Comparison of ENCODE assay signal across 19 cellular contexts in genomic region chr15:36373549-36373948, GRCh38.
DNase-seq lines count a peak whose midpoint lies in the region; ATAC-seq, FAIRE-seq and TF ChIP-seq lines count a peak whose summit lies in the region.
"Had no signal": no experiment of that assay in that cellular context is flagged by ENCODE, and none has a peak within 500 bp of the region (broad histone marks: within the 10 kb centered on the region; RNA-seq: fewer than 3 reads in every experiment).

No MANE protein-coding gene starts in this region.

- H2AK9ac ChIP-seq in IMR-90 (replicated peaks; ENCODE audit: low read depth, low read length, poor library complexity), result no peak overlapping the region

- POLR2A ChIA-PET in IMR-90 (lab: Charles Lee; ENCODE audit: unreplicated experiment), result no interaction called here
- POLR2A ChIA-PET in T-cell (lab: Charles Lee), result interaction anchor here in 1 of 2 donors (0.5 kb wide), 1 partner anchor 9 kb away, joined by 5 read pairs; no protein-coding TSS in a partner anchor
- POLR2A ChIA-PET in GM10248 (lab: Yijun Ruan, JAX), result no interaction called here

- 0 out of 2 replicates have a peak overlapping the region, but pooled peaks have one; percentile 40 for H3K14ac ChIP-seq in IMR-90 (replicated peaks; ENCODE audit: low read depth, low read length)

- FAIRE-seq in astrocyte (lab: Jason Lieb, UNC), result no peak
- FAIRE-seq: islet of Langerhans had no signal

- H3K79me2 ChIP-seq in ACC112 (ENCODE audit: control insufficient read depth, insufficient read depth, low read length, unreplicated experiment) (no peaks in the 10 kb centered on the region), astrocyte (ENCODE audit: insufficient read depth, low read length) (no peaks in the 10 kb centered on the region)
- H3K79me2 ChIP-seq: parathyroid adenoma had no signal

- H3K9me3 ChIP-seq in IMR-90 (ENCODE audit: control insufficient read depth, insufficient read depth, low read length), result no peaks in the 10 kb centered on the region
- no peaks in the 10 kb centered on the region for H3K9me3 ChIP-seq in astrocyte (ENCODE audit: insufficient read depth, low read depth, low read length)
- H3K9me3 ChIP-seq: body of pancreas, right lobe of liver had no signal

- BruUV-seq in IMR-90 (replicated peaks; lab: Mats Ljungman, UMichigan), result no TSS peak

- peaks cover 51% of the 10 kb centered on the region for H3K4me1 ChIP-seq in ACC112 (ENCODE audit: control insufficient read depth, insufficient read depth, low read length, unreplicated experiment)
- peaks cover 3% of the 10 kb centered on the region; the same call in 1 of the 2 replicates for H3K4me1 ChIP-seq in IMR-90 (ENCODE audit: control insufficient read depth, insufficient read depth, low read length)
- peaks cover 20% of the 10 kb centered on the region for H3K4me1 ChIP-seq in astrocyte (ENCODE audit: insufficient read depth, low read length)
- H3K4me1 ChIP-seq: body of pancreas, parathyroid adenoma, right lobe of liver had no signal

- no peaks in the 10 kb centered on the region for H4K20me1 ChIP-seq in IMR-90 (ENCODE audit: insufficient read depth, low read length)
- H4K20me1 ChIP-seq in astrocyte (ENCODE audit: insufficient read depth, low read length), result no peaks in the 10 kb centered on the region

- H3K4me3 ChIP-seq in ACC112 (ENCODE audit: low read depth, low read length), result no peak overlapping the region
- no peak overlapping the region for H3K4me3 ChIP-seq in IMR-90 (ENCODE audit: insufficient read depth, low read depth, low read length)
- no peak overlapping the region for H3K4me3 ChIP-seq in astrocyte (ENCODE audit: insufficient read depth, low read depth, low read length)
- no peak overlapping the region for H3K4me3 ChIP-seq in kidney epithelial cell (ENCODE audit: low read depth, low read length)
- H3K4me3 ChIP-seq: body of pancreas, coronary artery, right lobe of liver had no signal

- peak overlapping the region; percentile 71 for H2AFZ ChIP-seq in ACC112 (ENCODE audit: low read length, unreplicated experiment)
- no peak overlapping the region for H2AFZ ChIP-seq in IMR-90 (replicated peaks; ENCODE audit: low read length, poor library complexity)
- H2AFZ ChIP-seq in astrocyte (ENCODE audit: low read depth, low read length), result no peak overlapping the region
- H2AFZ ChIP-seq: parathyroid adenoma had no signal

- H3K4me2 ChIP-seq in IMR-90 (ENCODE audit: low read depth, low read length) (no peak overlapping the region; the same call in 1 of the 2 replicates), astrocyte (ENCODE audit: low read length) (no peak overlapping the region)

- DNase-seq in IMR-90, result peak; percentile 3
- peak; percentile 74 for DNase-seq in astrocyte (ENCODE audit: low read depth)
- peak; percentile 32 for DNase-seq in kidney epithelial cell (ENCODE audit: low read depth)
- no peak for DNase-seq in T-cell
- DNase-seq in SKM-1 (lab: John Stamatoyannopoulos, UW; ENCODE audit: unreplicated experiment), result no peak
- DNase-seq in GM10248 (ENCODE audit: extremely low spot score), result no peak
- DNase-seq in NCI-H510A (lab: John Stamatoyannopoulos, UW), result no peak
- DNase-seq: activated naive CD4-positive, alpha-beta T cell treated with anti-CD3 and anti-CD28 coated beads, Interleukin-2, amount 50 U/mL, for 16 hours; activated T-cell treated with anti-CD3 and anti-CD28 coated beads, Interleukin-2, amount 50 U/mL, for 48 hours; body of pancreas; H9; natural killer cell; NCI-H526; right lobe of liver had no signal

- no peak for TF ChIP-seq RAD21 in IMR-90 (IDR thresholded peaks at IDR 0.05; ENCODE audit: low read length)

- peaks cover 3% of the 10 kb centered on the region for H3K9me3 Mint-ChIP-seq in astrocyte (ENCODE audit: unreplicated experiment)
- peaks cover 0 to 3% (median 0%) of the 10 kb centered on the region in 3 donors for H3K9me3 Mint-ChIP-seq in T-cell
- H3K9me3 Mint-ChIP-seq: H9 had no signal

- H3K79me1 ChIP-seq in IMR-90 (ENCODE audit: low read depth in 1 of 2, low read length in 2 of 2), result no peaks in the 10 kb centered on the region

- H3K27ac Mint-ChIP-seq in astrocyte (ENCODE audit: unreplicated experiment) (no peak overlapping the region), T-cell (no peak overlapping the region)
- H3K27ac Mint-ChIP-seq: CD14-positive monocyte, H9, natural killer cell had no signal

- H4K8ac ChIP-seq in IMR-90 (ENCODE audit: low read depth in 2 of 2, low read length in 2 of 2), result no peak overlapping the region

- no peak overlapping the region for H3K56ac ChIP-seq in IMR-90 (ENCODE audit: extremely low read depth, insufficient read depth, low read length)

- no peak overlapping the region for H3K23ac ChIP-seq in IMR-90 (ENCODE audit: low read depth, low read length)

- H3K36me3 ChIP-seq in ACC112 (ENCODE audit: insufficient read depth, low read length) (no peaks in the 10 kb centered on the region), IMR-90 (ENCODE audit: control insufficient read depth, insufficient read depth, low read length) (no peaks in the 10 kb centered on the region), astrocyte (ENCODE audit: insufficient read depth, low read length) (no peaks in the 10 kb centered on the region), kidney epithelial cell (ENCODE audit: control insufficient read depth, insufficient read depth, low read length) (no peaks in the 10 kb centered on the region)
- H3K36me3 ChIP-seq: right lobe of liver had no signal

- TF ChIP-seq CTCF in IMR-90 (conservative IDR thresholded peaks at IDR 0.05; ENCODE audit: low read depth, low read length) (no peak), astrocyte (IDR thresholded peaks at IDR 0.05; ENCODE audit: insufficient read depth, low read depth, low read length) (no peak), kidney epithelial cell (IDR thresholded peaks at IDR 0.05; ENCODE audit: insufficient read depth, low read length, poor library complexity, severe bottlenecking) (no peak), GM10248 (IDR thresholded peaks at IDR 0.05; ENCODE audit: control extremely low read depth, extremely low read depth, low read depth, missing control alignments) (no peak)

- TF ChIP-seq POLR2A in IMR-90 (IDR thresholded peaks at IDR 0.05; ENCODE audit: low read depth, low read length), result no peak

- peak overlapping the region; percentile 77 for H2BK120ac ChIP-seq in IMR-90 (ENCODE audit: low read depth, low read length)

- peak overlapping the region; percentile 39 for H2BK5ac ChIP-seq in IMR-90 (ENCODE audit: low read depth, low read length, poor library complexity, severe bottlenecking)

- H3K9me1 ChIP-seq in IMR-90 (ENCODE audit: insufficient read depth, low read length), result no peaks in the 10 kb centered on the region

- dilution Hi-C loops in IMR-90 (cut with HindIII; ENCODE audit: low sequenced_read_pairs, unreplicated experiment), result no loop called here

- 0 out of 3 replicates have a peak overlapping the region, but pooled peaks have one; percentile 65 for H2BK15ac ChIP-seq in IMR-90 (ENCODE audit: low read depth, low read length)

- peak overlapping the region; percentile 22; the same call in 1 of the 2 replicates for H3K27ac ChIP-seq in ACC112 (ENCODE audit: low read depth, low read length)
- no peak overlapping the region for H3K27ac ChIP-seq in IMR-90 (ENCODE audit: insufficient read depth, low read length)
- H3K27ac ChIP-seq in astrocyte (ENCODE audit: low read depth, low read length), result no peak overlapping the region
- H3K27ac ChIP-seq: body of pancreas, coronary artery, parathyroid adenoma, right lobe of liver had no signal

- intact Hi-C loops in IMR-90 (cut with micrococcal nuclease), result no loop called here

- ATAC-seq in IMR-90 (ENCODE audit: low read depth) (no peak), T-cell (replicated peaks in 1 of 4) (no peak)
- ATAC-seq: body of pancreas, natural killer cell, right lobe of liver had no signal

- no peak overlapping the region for H3K4me3 Mint-ChIP-seq in astrocyte (ENCODE audit: unreplicated experiment)
- no peak overlapping the region for H3K4me3 Mint-ChIP-seq in T-cell
- H3K4me3 Mint-ChIP-seq: CD14-positive monocyte, H9, natural killer cell had no signal

- H3K9ac ChIP-seq in IMR-90 (ENCODE audit: low read depth, low read length), result no peak overlapping the region
- no peak overlapping the region for H3K9ac ChIP-seq in astrocyte (ENCODE audit: low read length)
- H3K9ac ChIP-seq: parathyroid adenoma had no signal

- CTCF ChIA-PET in IMR-90 (lab: Yijun Ruan, JAX) (no interaction called here), T-cell (lab: Charles Lee) (no interaction called here), GM10248 (lab: Yijun Ruan, JAX) (interaction anchor here (1.0 kb wide), 1 partner anchor 14 kb away, joined by 3 read pairs; no protein-coding TSS in a partner anchor)

- H4K5ac ChIP-seq in IMR-90 (ENCODE audit: low read depth, low read length), result no peak overlapping the region; the same call in 1 of the 2 replicates

- no peak overlapping the region for H2AK5ac ChIP-seq in IMR-90 (ENCODE audit: low read depth, low read length)

- in situ Hi-C loops in IMR-90 (cut with MboI; ENCODE audit: low sequenced_read_pairs), result no loop called here

- H2BK20ac ChIP-seq in IMR-90 (ENCODE audit: low read depth, low read length), result peak overlapping the region; percentile 60; the same call in 1 of the 2 replicates

- no peak overlapping the region for H4K91ac ChIP-seq in IMR-90 (ENCODE audit: insufficient read depth, low read depth, low read length)

- H3K27me3 Mint-ChIP-seq in astrocyte (ENCODE audit: low read depth, unreplicated experiment) (no peaks in the 10 kb centered on the region), T-cell (no peaks in the 10 kb centered on the region)

- H3K18ac ChIP-seq in IMR-90 (ENCODE audit: low read depth, low read length), result peak overlapping the region; percentile 55; the same call in 1 of the 2 replicates

- peak overlapping the region; percentile 16; the same call in 1 of the 2 replicates for H3K4ac ChIP-seq in IMR-90 (ENCODE audit: low read depth, low read length)

- H3K4me1 Mint-ChIP-seq in astrocyte (ENCODE audit: low read depth, unreplicated experiment), result peaks cover 24% of the 10 kb centered on the region
- H3K4me1 Mint-ChIP-seq in T-cell, result no peaks in the 10 kb centered on the region
- H3K4me1 Mint-ChIP-seq: CD14-positive monocyte, H9, natural killer cell had no signal

- no CpG with 5 or more reads among the region's 3 CpGs for WGBS in IMR-90 (ENCODE audit: extremely low coverage in 2 of 2, insufficient read length in 1 of 2), 2 experiments

- H3K36me3 Mint-ChIP-seq in astrocyte (ENCODE audit: low read depth, unreplicated experiment) (no peaks in the 10 kb centered on the region), T-cell (no peaks in the 10 kb centered on the region)
- H3K36me3 Mint-ChIP-seq: CD14-positive monocyte, natural killer cell had no signal

- H3K27me3 ChIP-seq in ACC112 (ENCODE audit: insufficient read depth, low read length) (no peaks in the 10 kb centered on the region), IMR-90 (ENCODE audit: control insufficient read depth, insufficient read depth, low read length) (no peaks in the 10 kb centered on the region), astrocyte (ENCODE audit: insufficient read depth, low read length) (no peaks in the 10 kb centered on the region), kidney epithelial cell (ENCODE audit: control insufficient read depth, insufficient read depth, low read length) (no peaks in the 10 kb centered on the region)
- H3K27me3 ChIP-seq: body of pancreas, right lobe of liver had no signal

TF ChIP-seq in IMR-90, 13 proteins besides CTCF, POLR2A, EP300 and RAD21 (continues in another document):
- TF ChIP-seq MAZ (IDR thresholded peaks at IDR 0.05; ENCODE audit: borderline replicate concordance, low read depth, low read length), result no peak
- TF ChIP-seq MXI1 (IDR thresholded peaks at IDR 0.05; ENCODE audit: borderline replicate concordance, low read depth, low read length), result no peak

Comparison
In these comparisons a context has a peak if more than half of its experiments do, and no peak if none do; other contexts are left out.
1. DNase-seq: peak in IMR-90 (single experiment), astrocyte (single experiment) and kidney epithelial cell (single experiment); none in T-cell (0 of 34), SKM-1 (single experiment), GM10248 (single experiment) and NCI-H510A (single experiment).